11 cellular contexts compared by ENCODE assay signal in the genomic region with DNA sequence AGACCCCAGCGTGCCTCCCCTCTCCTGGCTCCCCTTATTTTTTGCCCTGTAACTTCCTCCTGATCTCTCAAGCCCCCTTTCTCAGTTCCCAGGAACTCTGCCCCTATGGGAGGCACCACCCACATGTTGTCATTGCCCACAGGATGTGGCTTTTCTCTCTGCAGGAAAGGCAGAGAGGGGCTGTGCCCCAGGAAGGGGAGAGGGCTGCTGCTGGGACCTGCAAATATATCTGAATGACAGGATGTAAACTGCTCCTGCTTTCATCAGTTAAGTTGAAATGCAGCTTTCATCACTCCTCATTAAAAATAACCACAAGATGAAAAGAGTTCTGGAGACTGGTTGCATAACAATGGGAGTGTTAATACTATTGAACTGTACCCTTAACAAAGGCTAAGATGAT.
A peak's percentile ranks its signal among the peaks of the same experiment; 100 is the strongest.
DNase-seq lines count a peak whose midpoint lies in the region; ATAC-seq and TF ChIP-seq lines count a peak whose summit lies in the region.
"Had no signal": no experiment of that assay in that cellular context is flagged by ENCODE, and none has a peak within 500 bp of the region (broad histone marks: within the 10 kb centered on the region; RNA-seq: fewer than 3 reads in every experiment).

No MANE protein-coding gene starts in this region.

- in situ Hi-C loops in gastrocnemius medialis (cut with MboI; ENCODE audit: low sequenced_read_pairs in 4 of 4), result loop anchor here in 2 of 4 donors (10.0 kb wide), 2 partner anchors 122 to 132 kb away; no protein-coding TSS in a partner anchor

- no peaks in the 10 kb centered on the region for H3K79me2 ChIP-seq in PC-9 (ENCODE audit: low read depth)

- BruUV-seq in PC-9 (replicated peaks; lab: Mats Ljungman, UMichigan), result no TSS peak

- H2AFZ ChIP-seq in PC-9, result no peak overlapping the region

- POLR2A ChIA-PET in PC-9 (lab: Charles Lee; ENCODE audit: unreplicated experiment), result no interaction called here

- CTCF ChIA-PET in PC-9 (lab: Charles Lee), result no interaction called here

- peak overlapping the region; percentile 12 for H3K27ac ChIP-seq in left ventricle myocardium inferior (replicated peaks)
- no peak overlapping the region for H3K27ac ChIP-seq in heart left ventricle
- no peak overlapping the region for H3K27ac ChIP-seq in gastrocnemius medialis
- H3K27ac ChIP-seq in PC-9, result no peak overlapping the region
- H3K27ac ChIP-seq: upper lobe of left lung had no signal

- H3K36me3 ChIP-seq in left ventricle myocardium inferior, result peaks cover 94% of the 10 kb centered on the region
- peaks cover 0 to 100% (median 94%) of the 10 kb centered on the region in 9 donors for H3K36me3 ChIP-seq in heart left ventricle
- peaks cover 0 to 75% of the 10 kb centered on the region in 2 donors for H3K36me3 ChIP-seq in gastrocnemius medialis
- H3K36me3 ChIP-seq in H7 (replicated peaks; ENCODE audit: control insufficient read depth, insufficient read depth, low read length), result peaks cover 3% of the 10 kb centered on the region
- no peaks in the 10 kb centered on the region for H3K36me3 ChIP-seq in PC-9 (ENCODE audit: low read depth)

- no peaks in the 10 kb centered on the region for H3F3A ChIP-seq in PC-9 (ENCODE audit: insufficient read depth, low read depth)

- intact Hi-C loops in left ventricle myocardium inferior (cut with micrococcal nuclease) (no loop called here), heart left ventricle (cut with DNase I) (loop anchor here in 1 of 10 donors (10.0 kb wide), 1 partner anchor 122 kb away; no protein-coding TSS in a partner anchor), gastrocnemius medialis (cut with DNase I; ENCODE audit: low total_unique reads) (no loop called here), PC-9 (cut with micrococcal nuclease; ENCODE audit: unreplicated experiment) (no loop called here)

- no peak overlapping the region for H3K4me3 ChIP-seq in left ventricle myocardium inferior
- H3K4me3 ChIP-seq in heart left ventricle, result no peak overlapping the region
- no peak overlapping the region for H3K4me3 ChIP-seq in gastrocnemius medialis
- H3K4me3 ChIP-seq in H7 (ENCODE audit: insufficient read depth, low read depth, low read length), result no peak overlapping the region
- no peak overlapping the region for H3K4me3 ChIP-seq in PC-9
- H3K4me3 ChIP-seq: upper lobe of left lung had no signal

- H3K4me2 ChIP-seq in PC-9, result no peak overlapping the region

- TF ChIP-seq POLR2A in heart left ventricle (IDR thresholded peaks at IDR 0.05) (no peak), gastrocnemius medialis (IDR thresholded peaks at IDR 0.05) (no peak)

- ATAC-seq in heart left ventricle (no peak), gastrocnemius medialis (no peak)

- H3K9me3 ChIP-seq in left ventricle myocardium inferior (replicated peaks), result no peaks in the 10 kb centered on the region
- no peaks in the 10 kb centered on the region for H3K9me3 ChIP-seq in heart left ventricle
- H3K9me3 ChIP-seq in gastrocnemius medialis, result no peaks in the 10 kb centered on the region
- no peaks in the 10 kb centered on the region for H3K9me3 ChIP-seq in PC-9 (ENCODE audit: insufficient read depth, low read depth)
- H3K9me3 ChIP-seq: upper lobe of left lung had no signal

- H3K27me3 ChIP-seq in left ventricle myocardium inferior (ENCODE audit: low read depth) (no peaks in the 10 kb centered on the region), heart left ventricle (no peaks in the 10 kb centered on the region), gastrocnemius medialis (no peaks in the 10 kb centered on the region), H7 (ENCODE audit: control insufficient read depth, insufficient read depth, low read length) (no peaks in the 10 kb centered on the region), PC-9 (ENCODE audit: insufficient read depth, low read depth) (no peaks in the 10 kb centered on the region)
- H3K27me3 ChIP-seq: upper lobe of left lung had no signal

- DNase-seq in left ventricle myocardium inferior, result no peak
- DNase-seq in heart left ventricle, result no peak
- DNase-seq in SKM-1 treated with dmso at 0.1 percent for 144 hours (lab: John Stamatoyannopoulos, UW; ENCODE audit: unreplicated experiment), result peak; percentile 80
- peak; percentile 35 for DNase-seq in central memory CD4-positive, alpha-beta T cell
- DNase-seq in gastrocnemius medialis, result no peak
- DNase-seq in NCI-H446 treated with DMSO at 0.1 percent for 48 hours (lab: John Stamatoyannopoulos, UW), result no peak
- DNase-seq in H7, result no peak
- DNase-seq in PC-9, result no peak
- DNase-seq: caudate nucleus, NCI-H187 treated with DMSO at 0.1 percent for 48 hours, upper lobe of left lung had no signal

- WGBS in heart left ventricle, 4 donors, result 70 to 96% (median 92%) methylated on average over 1 of the region's 1 CpG

- H3K4me1 ChIP-seq in left ventricle myocardium inferior (peaks cover 28% of the 10 kb centered on the region), heart left ventricle (peaks cover 0 to 26% (median 11%) of the 10 kb centered on the region in 12 donors), gastrocnemius medialis (no peaks in the 10 kb centered on the region), PC-9 (replicated peaks; ENCODE audit: insufficient read depth) (no peaks in the 10 kb centered on the region)

- H3K9me2 ChIP-seq in PC-9 (ENCODE audit: insufficient read depth), result no peaks in the 10 kb centered on the region

- no peaks in the 10 kb centered on the region for H4K20me1 ChIP-seq in PC-9 (ENCODE audit: insufficient read depth)

- TF ChIP-seq CTCF in left ventricle myocardium inferior (IDR thresholded peaks at IDR 0.05; ENCODE audit: borderline replicate concordance) (no peak), heart left ventricle (IDR thresholded peaks at IDR 0.05) (no peak), gastrocnemius medialis (IDR thresholded peaks at IDR 0.05 in 4 of 5, conservative IDR thresholded peaks at IDR 0.05 in 1 of 5) (no peak), PC-9 (conservative IDR thresholded peaks at IDR 0.05) (no peak)

Comparison
In these comparisons a context has a peak if more than half of its experiments do, and no peak if none do; other contexts are left out.
1. DNase-seq: peak in SKM-1 treated with dmso at 0.1 percent for 144 hours (single experiment) and central memory CD4-positive, alpha-beta T cell (single experiment); none in left ventricle myocardium inferior (single experiment), heart left ventricle (0 of 5), gastrocnemius medialis (0 of 2), NCI-H446 treated with DMSO at 0.1 percent for 48 hours (single experiment), H7 (single experiment) and PC-9 (0 of 2).